ENCODE assay signal across 1 cellular context in the genomic region with DNA sequence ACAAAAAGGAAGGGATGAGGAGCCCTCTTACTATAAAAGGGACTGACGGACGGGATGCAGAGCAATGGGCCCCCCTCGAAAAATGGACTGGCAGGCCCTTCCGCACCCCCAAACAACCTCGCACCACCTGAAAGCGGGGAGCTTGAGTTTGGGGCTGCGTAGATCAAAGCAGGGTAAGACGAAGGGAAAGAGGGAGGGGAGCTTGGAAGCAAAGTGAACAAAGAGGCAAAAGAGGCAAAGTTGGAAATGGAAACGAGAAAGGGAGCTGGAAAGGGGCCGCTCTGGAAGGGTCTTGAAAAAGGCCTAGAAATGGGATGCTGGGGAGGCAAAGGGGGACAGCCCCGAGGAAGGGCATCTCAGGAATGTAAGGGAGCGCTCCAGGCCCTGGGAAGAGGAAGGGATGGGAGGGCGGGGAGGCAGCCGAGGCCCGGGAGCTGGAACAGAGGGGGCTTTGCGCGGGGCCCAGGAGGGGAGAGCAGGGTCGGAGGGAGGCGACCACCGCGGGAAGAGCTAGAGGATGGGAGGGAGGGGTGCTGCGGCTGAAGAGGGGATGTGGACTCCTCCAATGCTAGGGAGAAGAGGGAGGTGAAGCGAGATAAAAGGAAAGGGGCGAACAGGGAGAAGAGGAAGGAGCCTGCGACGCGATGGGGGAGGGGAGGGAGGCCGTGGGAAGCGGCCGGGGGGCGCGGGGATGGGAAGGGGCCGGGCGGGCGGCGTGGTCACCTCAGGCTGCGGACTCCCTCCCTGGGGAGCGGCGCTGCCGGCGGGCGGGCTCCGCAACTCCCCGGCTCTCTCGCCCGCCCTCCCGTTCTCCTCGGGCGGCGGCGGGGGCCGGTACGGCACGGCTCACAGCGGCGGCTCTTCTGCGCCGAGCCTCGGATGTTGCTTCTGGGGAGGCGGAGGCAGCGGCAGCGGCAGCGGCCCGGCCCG.
TF ChIP-seq lines count a peak whose summit lies in the region.

No MANE protein-coding gene starts in this region.

TF ChIP-seq in K562, 482 proteins besides CTCF, POLR2A, EP300 and RAD21 (continued from another document):
- TF ChIP-seq ZBTB49 (CRISPR knock-in tag; IDR thresholded peaks at IDR 0.05; ENCODE audit: borderline replicate concordance) (no peak), ZNF197 (CRISPR knock-in tag; IDR thresholded peaks at IDR 0.05; ENCODE audit: low read depth) (no peak), PHF8 (IDR thresholded peaks at IDR 0.05; ENCODE audit: borderline replicate concordance, low read length) (0 out of 2 replicates have a peak, but pooled peaks have one; percentile 64), KDM4B (IDR thresholded peaks at IDR 0.05; ENCODE audit: borderline replicate concordance in 2 of 2, low read depth in 1 of 2) (no peak), UBTF (IDR thresholded peaks at IDR 0.05; ENCODE audit: borderline replicate concordance in 1 of 2, low read depth in 2 of 2, low read length in 2 of 2) (peak in 1 of 2 experiments; percentile 71; a peak in 1 of 4 replicates)
- TF ChIP-seq, protein P1, sequence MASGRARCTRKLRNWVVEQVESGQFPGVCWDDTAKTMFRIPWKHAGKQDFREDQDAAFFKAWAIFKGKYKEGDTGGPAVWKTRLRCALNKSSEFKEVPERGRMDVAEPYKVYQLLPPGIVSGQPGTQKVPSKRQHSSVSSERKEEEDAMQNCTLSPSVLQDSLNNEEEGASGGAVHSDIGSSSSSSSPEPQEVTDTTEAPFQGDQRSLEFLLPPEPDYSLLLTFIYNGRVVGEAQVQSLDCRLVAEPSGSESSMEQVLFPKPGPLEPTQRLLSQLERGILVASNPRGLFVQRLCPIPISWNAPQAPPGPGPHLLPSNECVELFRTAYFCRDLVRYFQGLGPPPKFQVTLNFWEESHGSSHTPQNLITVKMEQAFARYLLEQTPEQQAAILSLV (tag; IDR thresholded peaks at IDR 0.05), result no peak
- TF ChIP-seq, protein P2, sequence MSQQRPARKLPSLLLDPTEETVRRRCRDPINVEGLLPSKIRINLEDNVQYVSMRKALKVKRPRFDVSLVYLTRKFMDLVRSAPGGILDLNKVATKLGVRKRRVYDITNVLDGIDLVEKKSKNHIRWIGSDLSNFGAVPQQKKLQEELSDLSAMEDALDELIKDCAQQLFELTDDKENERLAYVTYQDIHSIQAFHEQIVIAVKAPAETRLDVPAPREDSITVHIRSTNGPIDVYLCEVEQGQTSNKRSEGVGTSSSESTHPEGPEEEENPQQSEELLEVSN (IDR thresholded peaks at IDR 0.05; ENCODE audit: borderline replicate concordance in 1 of 2, extremely low read depth in 1 of 2, insufficient read depth in 1 of 2, insufficient read length in 1 of 2, low read depth in 1 of 2, low read length in 1 of 2, poor library complexity in 1 of 2, severe bottlenecking in 1 of 2), result no peak
